ENCODE assay signal across 8 cellular contexts in the genomic region with DNA sequence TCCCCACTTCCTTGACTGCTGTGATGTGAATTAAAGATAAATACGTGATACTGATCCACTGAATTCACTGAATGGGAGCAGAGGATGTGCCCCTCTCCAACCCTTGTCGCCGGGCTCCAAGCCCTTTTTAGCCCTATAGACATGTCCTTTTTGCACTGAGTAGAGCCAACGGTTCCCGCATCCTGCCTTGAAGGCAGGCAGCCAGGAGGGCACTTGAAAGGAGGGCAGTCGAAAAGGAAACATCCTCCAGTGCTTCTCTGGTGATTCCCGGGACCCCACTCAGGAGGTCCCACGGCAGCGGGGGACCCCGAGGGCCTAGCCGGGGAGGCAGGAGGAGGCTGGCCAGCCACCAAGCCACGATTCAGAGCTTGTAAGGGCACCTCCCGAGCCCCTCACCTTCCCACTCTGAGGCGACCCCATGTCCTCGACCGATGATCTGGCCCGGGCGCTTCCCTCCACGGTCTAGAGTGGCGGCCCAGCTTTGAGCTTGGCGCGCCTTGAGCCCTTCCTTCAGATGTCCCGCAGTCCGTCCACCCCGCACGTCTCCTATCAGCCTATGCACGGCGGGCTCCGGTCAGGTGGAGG. TPM values are rescaled to one million over a fixed set of nuclear protein-coding genes. Genes with fewer than 3 reads are reported as not detected.
A peak's percentile ranks its signal among the peaks of the same experiment; 100 is the strongest.
DNase-seq lines count a peak whose midpoint lies in the region; ATAC-seq and TF ChIP-seq lines count a peak whose summit lies in the region.

No MANE protein-coding gene starts in this region.

- H3K9me3 Mint-ChIP-seq in activated T-cell treated with anti-CD3 and anti-CD28 coated beads, Interleukin-2, amount 50 U/mL, for 72 hours: no peaks in the 10 kb centered on the region
- H3K9me3 Mint-ChIP-seq in T-cell (no peaks in the 10 kb centered on the region), nephron progenitor cell (no peaks in the 10 kb centered on the region)

- H3K4me1 Mint-ChIP-seq in activated T-cell treated with anti-CD3 and anti-CD28 coated beads, Interleukin-2, amount 50 U/mL, for 72 hours (ENCODE audit: low read depth): peaks cover 56% of the 10 kb centered on the region
- H3K4me1 Mint-ChIP-seq in T-cell: peaks cover 43 to 52% (median 49%) of the 10 kb centered on the region in 3 donors
- peaks cover 47% of the 10 kb centered on the region for H3K4me1 Mint-ChIP-seq in nephron progenitor cell

- TF ChIP-seq POLR2A in esophagus squamous epithelium (IDR thresholded peaks at IDR 0.05): no peak

- intact Hi-C loops in esophagus squamous epithelium (cut with DNase I): no loop called here

- H3K9me3 ChIP-seq in esophagus squamous epithelium: no peaks in the 10 kb centered on the region

- no peaks in the 10 kb centered on the region for H3K27me3 Mint-ChIP-seq in activated T-cell treated with anti-CD3 and anti-CD28 coated beads, Interleukin-2, amount 50 U/mL, for 72 hours (ENCODE audit: low read depth)
- H3K27me3 Mint-ChIP-seq in T-cell: no peaks in the 10 kb centered on the region
- peaks cover 4% of the 10 kb centered on the region for H3K27me3 Mint-ChIP-seq in nephron progenitor cell (ENCODE audit: low read depth, poor library complexity)

- H3K27ac ChIP-seq in esophagus squamous epithelium: peak overlapping the region; percentile 92 to 99 (median 96)

- H3K27me3 ChIP-seq in esophagus squamous epithelium: no peaks in the 10 kb centered on the region

- peaks cover 0 to 26% (median 0%) of the 10 kb centered on the region in 3 donors for H3K36me3 ChIP-seq in esophagus squamous epithelium

- H3K4me1 ChIP-seq in esophagus squamous epithelium: peaks cover 41 to 53% (median 43%) of the 10 kb centered on the region in 3 donors

- H3K27ac Mint-ChIP-seq in activated T-cell treated with anti-CD3 and anti-CD28 coated beads, Interleukin-2, amount 50 U/mL, for 72 hours: peak overlapping the region; percentile 97
- H3K27ac Mint-ChIP-seq in T-cell: peak overlapping the region; percentile 99
- peak overlapping the region; percentile 100 for H3K27ac Mint-ChIP-seq in nephron progenitor cell

- POLR2A ChIA-PET in T-cell (lab: Charles Lee): no interaction called here

- TF ChIP-seq CTCF in esophagus squamous epithelium (IDR thresholded peaks at IDR 0.05) (no peak), nephron progenitor cell (IDR thresholded peaks at IDR 0.05) (no peak)

- H3K4me3 ChIP-seq in esophagus squamous epithelium: peak overlapping the region; percentile 52 to 90 (median 83)

- 0 to 1% methylated on average over 8 to 20 of the region's 29 CpGs for WGBS in esophagus squamous epithelium, 2 donors

- H3K4me3 Mint-ChIP-seq in activated T-cell treated with anti-CD3 and anti-CD28 coated beads, Interleukin-2, amount 50 U/mL, for 72 hours: peak overlapping the region; percentile 98
- H3K4me3 Mint-ChIP-seq in T-cell (peak overlapping the region; percentile 98 to 99 (median 99)), nephron progenitor cell (peak overlapping the region; percentile 99)

- peak; percentile 6 to 20 for ATAC-seq in activated T-cell treated with anti-CD3 and anti-CD28 coated beads, Interleukin-2, amount 50 U/mL, for 72 hours (replicated peaks in 1 of 2)
- ATAC-seq in HG02884 (IDR thresholded peaks at IDR 0.05; ENCODE audit: unreplicated experiment) (peak; percentile 8), T-cell (replicated peaks in 1 of 4) (peak in 3 of 4 experiments; percentile 4 to 13 (median 10)), GM21381 (IDR thresholded peaks at IDR 0.05; ENCODE audit: unreplicated experiment) (no peak)

- H3K36me3 Mint-ChIP-seq in activated T-cell treated with anti-CD3 and anti-CD28 coated beads, Interleukin-2, amount 50 U/mL, for 72 hours (ENCODE audit: insufficient read depth in 2 of 2): peaks cover 12 to 23% of the 10 kb centered on the region in 2 donors
- peaks cover 11% of the 10 kb centered on the region for H3K36me3 Mint-ChIP-seq in T-cell
- peaks cover 29% of the 10 kb centered on the region for H3K36me3 Mint-ChIP-seq in nephron progenitor cell (ENCODE audit: low read depth)

- peak; percentile 40 to 43 for DNase-seq in activated T-cell treated with anti-CD3 and anti-CD28 coated beads, Interleukin-2, amount 50 U/mL, for 72 hours
- no peak for DNase-seq in activated T-cell treated with anti-CD3 and anti-CD28 coated beads, Interleukin-2, amount 50 U/mL, for 1 hour
- DNase-seq in T-cell (peak in 6 of 34 experiments; percentile 7 to 29 (median 18)), esophagus squamous epithelium (lab: John Stamatoyannopoulos, UW) (no peak), nephron progenitor cell (peak; percentile 58), pons (ENCODE audit: low spot score) (no peak)

- CTCF ChIA-PET in T-cell (lab: Charles Lee): interaction anchor here in 1 of 2 donors (1.2 to 2.7 kb wide), 5 partner anchors 115 to 768 kb away, joined by 3 to 17 read pairs (median 5); a partner anchor contains a TSS

RNA-seq across cellular contexts. Expression of a gene that starts 0.9 kb away (rescaled TPM):
- 100 to 1,000 TPM; 112 to 141 TPM for total RNA-seq in activated T-cell treated with anti-CD3 and anti-CD28 coated beads, Interleukin-2, amount 50 U/mL, for 72 hours
- 10 to 100 TPM; 36.4 to 71.9 (median 56.7) TPM for total RNA-seq in T-cell
- 10 to 100 TPM; 35.9 to 97.7 (median 72.6) TPM for total RNA-seq in esophagus squamous epithelium

RNA-seq across cellular contexts. Expression of a gene that starts 6.8 kb away (rescaled TPM):
- total RNA-seq in activated T-cell treated with anti-CD3 and anti-CD28 coated beads, Interleukin-2, amount 50 U/mL, for 72 hours: 10 to 100 TPM; 19.6 to 24.4 TPM
- total RNA-seq in T-cell (10 to 100 TPM; 29.2 to 41.3 (median 38.4) TPM), esophagus squamous epithelium (10 to 100 TPM; 26.3 to 35.3 (median 27.0) TPM)

Comparison
In these comparisons a context has a peak if more than half of its experiments do, and no peak if none do; other contexts are left out.
1. DNase-seq: peak in activated T-cell treated with anti-CD3 and anti-CD28 coated beads, Interleukin-2, amount 50 U/mL, for 72 hours (2 of 2) and nephron progenitor cell (single experiment); none in activated T-cell treated with anti-CD3 and anti-CD28 coated beads, Interleukin-2, amount 50 U/mL, for 1 hour (single experiment), esophagus squamous epithelium (single experiment) and pons (single experiment).
2. Peak in every context shown above with its lines, with median percentiles within 50 percentile points of each other: H3K27ac Mint-ChIP-seq and H3K4me3 Mint-ChIP-seq.